8 cellular contexts compared by ENCODE assay signal in the genomic region with DNA sequence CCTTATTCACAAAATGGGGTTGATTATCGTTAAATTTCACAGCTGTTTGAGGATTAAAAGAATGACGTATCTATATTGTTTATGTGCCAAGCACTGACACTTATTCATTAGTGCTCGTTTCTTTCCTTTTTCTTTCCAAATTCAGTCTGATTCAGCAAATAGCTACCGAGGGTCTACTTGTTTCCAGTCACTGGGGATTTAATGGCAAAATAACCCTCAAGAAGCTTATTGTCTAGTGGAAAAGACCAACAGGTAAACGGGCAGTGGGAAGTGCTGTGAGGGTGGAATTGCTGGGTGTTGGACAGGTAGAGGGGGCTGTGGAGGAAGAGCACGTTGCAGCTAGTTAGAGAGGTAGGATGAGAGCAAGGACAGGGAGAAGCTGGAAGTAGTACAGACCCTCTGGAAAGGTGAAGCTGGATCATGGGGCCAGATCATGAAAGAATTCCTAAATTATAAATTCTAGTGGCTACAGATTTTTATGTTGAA. TPM values are rescaled to one million over a fixed set of nuclear protein-coding genes. Genes with fewer than 3 reads are reported as not detected.
DNase-seq lines count a peak whose midpoint lies in the region; ATAC-seq and TF ChIP-seq lines count a peak whose summit lies in the region.

No MANE protein-coding gene starts in this region.

- H3K36me3 ChIP-seq in DOHH2 (ENCODE audit: control insufficient read depth, low read length): no peaks in the 10 kb centered on the region
- no peaks in the 10 kb centered on the region for H3K36me3 ChIP-seq in PC-3 (ENCODE audit: low read depth, low read length)
- H3K36me3 ChIP-seq in prostate gland: no peaks in the 10 kb centered on the region

- no TSS peak for BruUV-seq in PC-3 (replicated peaks; lab: Mats Ljungman, UMichigan)

- peak overlapping the region; percentile 56 for H3K4me2 ChIP-seq in DOHH2 (ENCODE audit: low read length)
- H3K4me2 ChIP-seq in PC-3 (ENCODE audit: low read length): peak overlapping the region; percentile 92

- 13% methylated on average over 6 of the region's 6 CpGs for WGBS in prostate gland

- H4K20me1 ChIP-seq in DOHH2 (ENCODE audit: control insufficient read depth, insufficient read depth, low read depth, low read length) (no peaks in the 10 kb centered on the region), PC-3 (ENCODE audit: low read length) (no peaks in the 10 kb centered on the region)

- TF ChIP-seq CTCF in DOHH2 (IDR thresholded peaks at IDR 0.05; ENCODE audit: low read depth, low read length, poor library complexity, severe bottlenecking): no peak
- peak; percentile 36; the same call in 1 of the 2 replicates for TF ChIP-seq CTCF in PC-3 (conservative IDR thresholded peaks at IDR 0.05; ENCODE audit: low read depth, low read length)
- no peak for TF ChIP-seq CTCF in epithelial cell of proximal tubule (conservative IDR thresholded peaks at IDR 0.05; ENCODE audit: low read depth, low read length)
- peak in 1 of 4 experiments; percentile 6 for TF ChIP-seq CTCF in prostate gland (IDR thresholded peaks at IDR 0.05)

- CTCF ChIA-PET in PC-3 (lab: Charles Lee): interaction anchor here (0.5 to 1.2 kb wide), 5 partner anchors 26 to 417 kb away, joined by 3 to 5 read pairs (median 3); no protein-coding TSS in a partner anchor

- POLR2A ChIA-PET in PC-3 (lab: Charles Lee; ENCODE audit: unreplicated experiment): interaction anchor here (0.5 to 1.2 kb wide), 4 partner anchors 43 to 262 kb away, joined by 3 to 6 read pairs (median 4); no protein-coding TSS in a partner anchor

- H3K9ac ChIP-seq in PC-3 (ENCODE audit: low read length): peak overlapping the region; percentile 13; the same call in 1 of the 2 replicates

- H2AFZ ChIP-seq in PC-3 (ENCODE audit: low read length): peak overlapping the region; percentile 91

- intact Hi-C loops in PC-3 (cut with micrococcal nuclease): loop anchor here (1.0 to 5.0 kb wide), 7 partner anchors 43 to 407 kb away; partner anchors contain the start of gene CEP126
- intact Hi-C loops in prostate gland (cut with DNase I): loop anchor here (5.0 to 10.0 kb wide), 2 partner anchors 64 to 157 kb away; partner anchors contain the start of gene YAP1

- H3K4me1 ChIP-seq in DOHH2 (ENCODE audit: control insufficient read depth, low read length) (peaks cover 13% of the 10 kb centered on the region), PC-3 (ENCODE audit: insufficient read depth, low read length) (peaks cover 33% of the 10 kb centered on the region), prostate gland (replicated peaks) (no peaks in the 10 kb centered on the region)

- H3F3A ChIP-seq in DOHH2 (ENCODE audit: control insufficient read depth, insufficient read depth): no peaks in the 10 kb centered on the region
- H3F3A ChIP-seq in PC-3 (ENCODE audit: low read length, unreplicated experiment): no peaks in the 10 kb centered on the region

- H3K9me3 ChIP-seq in DOHH2 (ENCODE audit: control insufficient read depth, insufficient read depth, low read length): no peaks in the 10 kb centered on the region
- H3K9me3 ChIP-seq in PC-3 (ENCODE audit: low read length): no peaks in the 10 kb centered on the region
- H3K9me3 ChIP-seq in prostate gland: no peaks in the 10 kb centered on the region

- H3K27ac ChIP-seq in DOHH2 (ENCODE audit: low read depth, low read length) (no peak overlapping the region), PC-3 (ENCODE audit: low read length) (no peak overlapping the region), prostate gland (peak overlapping the region; percentile 71 to 78)

- no peak; the same call in 1 of the 2 replicates for ATAC-seq in PC-3
- no peak for ATAC-seq in GM21526 (IDR thresholded peaks at IDR 0.05; ENCODE audit: low FRiP score, unreplicated experiment)

- peaks cover 22% of the 10 kb centered on the region for H3K27me3 ChIP-seq in DOHH2 (ENCODE audit: control insufficient read depth, low read length)
- H3K27me3 ChIP-seq in PC-3 (ENCODE audit: low read length): no peaks in the 10 kb centered on the region
- H3K27me3 ChIP-seq in prostate gland (replicated peaks; ENCODE audit: insufficient read depth): no peaks in the 10 kb centered on the region

- H3K9me2 ChIP-seq in DOHH2 (replicated peaks; ENCODE audit: control insufficient read depth, low read length) (no peaks in the 10 kb centered on the region), PC-3 (replicated peaks; ENCODE audit: low read length) (no peaks in the 10 kb centered on the region; the same call in 1 of the 2 replicates)

- H3K79me2 ChIP-seq in DOHH2 (ENCODE audit: control insufficient read depth, low read length) (no peaks in the 10 kb centered on the region), PC-3 (ENCODE audit: low read length) (no peaks in the 10 kb centered on the region)

- DNase-seq in PC-3 (peak; percentile 29), epithelial cell of proximal tubule (ENCODE audit: low read depth) (no peak), prostate gland (ENCODE audit: low spot score) (no peak), germinal center (ENCODE audit: low spot score) (no peak), NCI-H1930 (lab: John Stamatoyannopoulos, UW) (no peak), kidney tubule cell (ENCODE audit: low spot score) (no peak)

- TF ChIP-seq POLR2A in prostate gland (IDR thresholded peaks at IDR 0.05): no peak

- H3K4me3 ChIP-seq in DOHH2 (ENCODE audit: low read length) (peak overlapping the region; percentile 45), PC-3 (ENCODE audit: low read length) (peak overlapping the region; percentile 85), epithelial cell of proximal tubule (ENCODE audit: low read depth, low read length) (peak overlapping the region; percentile 49), prostate gland (peak overlapping the region; percentile 32 to 39)

RNA-seq across cellular contexts. Expression of gene BIRC3, which starts 48.3 kb away (rescaled TPM):
- total RNA-seq in PC-3 (2014; rRNA removed): 3.9 and 4.2 TPM in 2 replicates
- total RNA-seq in epithelial cell of proximal tubule: 17.3 and 17.8 TPM in 2 replicates
- total RNA-seq in prostate gland: 1 to 10 TPM; 5.2 to 9.2 TPM

Comparison
In these comparisons a context has a peak if more than half of its experiments do, and no peak if none do; other contexts are left out.
1. H3K27ac ChIP-seq: peak in prostate gland (2 of 2); none in DOHH2 (single experiment) and PC-3 (single experiment).
2. Peak in every context shown above with its lines, with median percentiles within 50 percentile points of each other: H3K4me3 ChIP-seq.